ENCODE assay signal across 1 cellular context in genomic region chr19:7326105-7326877, GRCh38.
TF ChIP-seq lines count a peak whose summit lies in the region.

No MANE protein-coding gene starts in this region.

TF ChIP-seq in A549, 52 proteins besides CTCF, POLR2A, EP300 and RAD21 (continued from another document):
- TF ChIP-seq MAX (IDR thresholded peaks at IDR 0.05) (no peak), NPAS2 (CRISPR knock-in tag; IDR thresholded peaks at IDR 0.05; ENCODE audit: borderline replicate concordance) (no peak), CHD2 (IDR thresholded peaks at IDR 0.05; ENCODE audit: low read length, partially characterized antibody) (no peak), FOSB (CRISPR knock-in tag; IDR thresholded peaks at IDR 0.05) (no peak), CBX2 (IDR thresholded peaks at IDR 0.05; ENCODE audit: borderline replicate concordance, low read depth) (no peak), HOXB13 (CRISPR knock-in tag; IDR thresholded peaks at IDR 0.05; ENCODE audit: low read depth) (no peak), ZC3H11A (IDR thresholded peaks at IDR 0.05) (no peak), PBX3 (IDR thresholded peaks at IDR 0.05) (no peak), FOXS1 (CRISPR knock-in tag; IDR thresholded peaks at IDR 0.05) (no peak)
